8 cellular contexts compared by ENCODE assay signal in genomic region chr22:38176170-38176741, GRCh38. TPM values are rescaled to one million over a fixed set of nuclear protein-coding genes. Genes with fewer than 3 reads are reported as not detected.
A peak's percentile ranks its signal among the peaks of the same experiment; 100 is the strongest.
DNase-seq lines count a peak whose midpoint lies in the region; ATAC-seq, FAIRE-seq and TF ChIP-seq lines count a peak whose summit lies in the region.

No MANE protein-coding gene starts in this region.

- peaks cover 6% of the 10 kb centered on the region for H3K36me3 Mint-ChIP-seq in activated T-cell treated with anti-CD3 and anti-CD28 coated beads, Interleukin-2, amount 50 U/mL, for 24 hours (ENCODE audit: low read depth)

- TF ChIP-seq RAD21 in A549 (conservative IDR thresholded peaks at IDR 0.05 in 1 of 2, IDR thresholded peaks at IDR 0.05 in 1 of 2) = no peak

- H3K27ac Mint-ChIP-seq in activated T-cell treated with anti-CD3 and anti-CD28 coated beads, Interleukin-2, amount 50 U/mL, for 24 hours = peak overlapping the region; percentile 92

- intact Hi-C loops in sciatic nerve (cut with DNase I) = no loop called here

- H3K4me1 ChIP-seq in A549 = peaks cover 56% of the 10 kb centered on the region

- POLR2A ChIA-PET in A549 (lab: Yijun Ruan, JAX) = no interaction called here

- TF ChIP-seq CTCF in A549 (IDR thresholded peaks at IDR 0.05) = no peak
- no peak for TF ChIP-seq CTCF in GM20000 (IDR thresholded peaks at IDR 0.05; ENCODE audit: extremely low read depth, missing control alignments)
- TF ChIP-seq CTCF in fibroblast of the aortic adventitia (IDR thresholded peaks at IDR 0.05; ENCODE audit: insufficient read depth, low read length) = no peak

- no peaks in the 10 kb centered on the region for H3K27me3 Mint-ChIP-seq in activated T-cell treated with anti-CD3 and anti-CD28 coated beads, Interleukin-2, amount 50 U/mL, for 24 hours

- ATAC-seq in A549 = no peak
- ATAC-seq in sciatic nerve = peak; percentile 53
- no peak for ATAC-seq in HG03378 (IDR thresholded peaks at IDR 0.05; ENCODE audit: unreplicated experiment)

- no peak for TF ChIP-seq EP300 in A549 (IDR thresholded peaks at IDR 0.05)

- CTCF ChIA-PET in A549 (lab: Yijun Ruan, JAX) = interaction anchor here (0.5 to 1.4 kb wide), 3 partner anchors 25 to 65 kb away, joined by 3 read pairs; no protein-coding TSS in a partner anchor

- no peaks in the 10 kb centered on the region for H3K9me3 ChIP-seq in A549

- no peak overlapping the region for H3K4me2 ChIP-seq in A549

- peaks cover 78% of the 10 kb centered on the region for H3K4me1 Mint-ChIP-seq in activated T-cell treated with anti-CD3 and anti-CD28 coated beads, Interleukin-2, amount 50 U/mL, for 24 hours (ENCODE audit: low read depth)

- no peak overlapping the region for H3K4me3 ChIP-seq in A549
- H3K4me3 ChIP-seq in fibroblast of the aortic adventitia (ENCODE audit: low read depth, low read length) = no peak overlapping the region

- 90% methylated on average over 9 of the region's 14 CpGs for WGBS in A549 (ENCODE audit: missing lambda C conversion rate)

- no peak for FAIRE-seq in A549 (lab: Jason Lieb, UNC)

- peak overlapping the region; percentile 11 to 27; a peak in 2 of 6 replicates for H3K27ac ChIP-seq in A549

- TF ChIP-seq POLR2A in A549 (IDR thresholded peaks at IDR 0.05; ENCODE audit: low read length) = no peak

- H3K4me3 Mint-ChIP-seq in activated T-cell treated with anti-CD3 and anti-CD28 coated beads, Interleukin-2, amount 50 U/mL, for 24 hours = peak overlapping the region; percentile 20

- H3K9me3 Mint-ChIP-seq in activated T-cell treated with anti-CD3 and anti-CD28 coated beads, Interleukin-2, amount 50 U/mL, for 24 hours = no peaks in the 10 kb centered on the region

- no peak for DNase-seq in A549 (ENCODE audit: low read depth in 1 of 2, low spot score in 1 of 2)
- peak; percentile 57 for DNase-seq in GM20000 (ENCODE audit: low spot score)
- DNase-seq in activated T-cell treated with anti-CD3 and anti-CD28 coated beads, Interleukin-2, amount 50 U/mL, for 24 hours = peak; percentile 68
- peak; percentile 82 for DNase-seq in fibroblast of the aortic adventitia (ENCODE audit: low read depth)
- no peak for DNase-seq in sciatic nerve (ENCODE audit: low spot score)
- no peak for DNase-seq in stimulated activated CD4-positive, alpha-beta T cell treated with anti-CD3 and anti-CD28 coated beads, Interleukin-4, amount 100 ng/mL, for 4 hours
- DNase-seq in retina = no peak

TF ChIP-seq in A549, 52 proteins besides CTCF, POLR2A, EP300 and RAD21:
- TF ChIP-seq EHMT2 (IDR thresholded peaks at IDR 0.05; ENCODE audit: low read depth) (no peak), EHF (CRISPR knock-in tag; IDR thresholded peaks at IDR 0.05) (no peak), CBX2 (IDR thresholded peaks at IDR 0.05; ENCODE audit: borderline replicate concordance, low read depth) (no peak), MAX (IDR thresholded peaks at IDR 0.05) (no peak), NR3C1 (IDR thresholded peaks at IDR 0.05) (no peak), HES2 (IDR thresholded peaks at IDR 0.05) (no peak)

RNA-seq across cellular contexts. Expression of gene PLA2G6, which starts 5.4 kb away (rescaled TPM):
- 7.4 and 10.7 TPM in 2 replicates for polyA plus RNA-seq in A549 (2011; rRNA removed)
- polyA plus RNA-seq in A549 (2012; cell fraction: cytosol; rRNA removed) = 6.2 and 9.3 TPM in 2 replicates
- polyA plus RNA-seq in A549 (2012; cell fraction: nucleus; rRNA removed) = 60.0 and 83.9 TPM in 2 replicates
- polyA plus RNA-seq in A549 (2017; fragmentation: RNase III; extraction: RNeasy Plus Mini Kit Qiagen cat#74134 plus additional on column Dnase treatment) = 5.5 to 7.8 TPM (median 7.6 TPM) in 3 replicates
- polyA minus RNA-seq in A549 (2011; rRNA and poly(A)+ RNA removed) = 16.1 and 26.2 TPM in 2 replicates
- 9.3 and 12.3 TPM in 2 replicates for total RNA-seq in fibroblast of the aortic adventitia (ENCODE audit: low replicate concordance)
- 53.7 TPM for total RNA-seq in sciatic nerve

RNA-seq across cellular contexts. Expression of gene MAFF, which starts 25.5 kb away (rescaled TPM):
- polyA plus RNA-seq in A549 (2011; rRNA removed) (3.5 and 4.0 TPM in 2 replicates), A549 (2017; fragmentation: RNase III; extraction: RNeasy Plus Mini Kit Qiagen cat#74134 plus additional on column Dnase treatment) (3.1 to 3.9 TPM (median 3.2 TPM) in 3 replicates)
- 7.5 and 9.6 TPM in 2 replicates for polyA plus RNA-seq in A549 (2012; cell fraction: cytosol; rRNA removed)
- polyA plus RNA-seq in A549 (2012; cell fraction: nucleus; rRNA removed) = 16.8 and 17.1 TPM in 2 replicates
- polyA minus RNA-seq in A549 (2011; rRNA and poly(A)+ RNA removed) = 2.1 and 3.6 TPM in 2 replicates
- total RNA-seq in fibroblast of the aortic adventitia (ENCODE audit: low replicate concordance) (21.8 and 33.7 TPM in 2 replicates), sciatic nerve (67.6 TPM)

Comparison
In these comparisons a context has a peak if more than half of its experiments do, and no peak if none do; other contexts are left out.
1. DNase-seq: peak in GM20000 (single experiment), activated T-cell treated with anti-CD3 and anti-CD28 coated beads, Interleukin-2, amount 50 U/mL, for 24 hours (single experiment) and fibroblast of the aortic adventitia (single experiment); none in A549 (0 of 2), sciatic nerve (single experiment), stimulated activated CD4-positive, alpha-beta T cell treated with anti-CD3 and anti-CD28 coated beads, Interleukin-4, amount 100 ng/mL, for 4 hours (0 of 2) and retina (single experiment).